ENCODE assay signal across 29 cellular contexts in genomic region chr3:25711090-25711489, GRCh38.
"Had no signal": no experiment of that assay in that cellular context is flagged by ENCODE, and none has a peak within 500 bp of the region (broad histone marks: within the 10 kb centered on the region; RNA-seq: fewer than 3 reads in every experiment).

No MANE protein-coding gene starts in this region.

- H3K36me3 ChIP-seq: colonic mucosa, esophagus muscularis mucosa, esophagus squamous epithelium, gastrocnemius medialis, gastroesophageal sphincter, heart left ventricle, heart right ventricle had no signal

- ATAC-seq: effector memory CD8-positive, alpha-beta T cell; esophagus mucosa; foreskin keratinocyte; gastrocnemius medialis; gastroesophageal sphincter; heart left ventricle; heart right ventricle had no signal

- H3K4me1 ChIP-seq: colonic mucosa, esophagus muscularis mucosa, gastrocnemius medialis, gastroesophageal sphincter, heart left ventricle, heart right ventricle had no signal

- DNase-seq: colonic mucosa; cortex of kidney; dermis blood vessel endothelial cell; dorsolateral prefrontal cortex; effector CD4-positive, alpha-beta T cell; effector CD8-positive, alpha-beta T cell; effector memory CD4-positive, alpha-beta T cell; effector memory CD8-positive, alpha-beta T cell; endodermal cell; erythroblast; esophagus squamous epithelium; foreskin fibroblast; foreskin keratinocyte; foreskin melanocyte; gastrocnemius medialis; glutamatergic neuron; head of caudate nucleus; heart left ventricle; heart right ventricle had no signal

- H3K27ac ChIP-seq: colonic mucosa, coronary artery, dorsolateral prefrontal cortex, epithelial cell of prostate, esophagus muscularis mucosa, esophagus squamous epithelium, foreskin keratinocyte, gastrocnemius medialis, gastroesophageal sphincter, heart left ventricle, heart right ventricle, hepatocyte had no signal

- H3K4me3 ChIP-seq: colonic mucosa, coronary artery, dorsolateral prefrontal cortex, esophagus muscularis mucosa, esophagus squamous epithelium, gastrocnemius medialis, gastroesophageal sphincter, heart left ventricle, heart right ventricle, hepatocyte had no signal

- H3K27me3 ChIP-seq: colonic mucosa, dorsolateral prefrontal cortex, esophagus muscularis mucosa, heart left ventricle had no signal

- H3K79me2 ChIP-seq: hepatocyte had no signal

- H3K4me2 ChIP-seq: hepatocyte had no signal

- FAIRE-seq: colon, endometrium, endothelial cell of umbilical vein, frontal cortex had no signal

- H2AFZ ChIP-seq: hepatocyte had no signal

- H3K9me3 ChIP-seq: colonic mucosa, esophagus muscularis mucosa, esophagus squamous epithelium, gastrocnemius medialis, gastroesophageal sphincter had no signal
